In genomic region chr6:158481612-158482473, GRCh38 we compare ENCODE assay signal across 13 cellular contexts.
DNase-seq lines count a peak whose midpoint lies in the region; FAIRE-seq and TF ChIP-seq lines count a peak whose summit lies in the region.
"Had no signal": no experiment of that assay in that cellular context is flagged by ENCODE, and none has a peak within 500 bp of the region (broad histone marks: within the 10 kb centered on the region; RNA-seq: fewer than 3 reads in every experiment).

No MANE protein-coding gene starts in this region.

- POLR2A ChIA-PET in AG04450 (lab: Yijun Ruan, JAX), result no interaction called here

- H4K20me1 ChIP-seq in keratinocyte (ENCODE audit: control insufficient read depth, extremely low read depth, insufficient read depth, low read length), result no peaks in the 10 kb centered on the region

- DNase-seq in AG04450 (ENCODE audit: low read depth, low spot score) (no peak), HPDE6-E6E7 (ENCODE audit: extremely low spot score) (peak; percentile 73), astrocyte of the hippocampus (ENCODE audit: low read depth, low spot score) (peak; percentile 83), keratinocyte (ENCODE audit: low read depth, low spot score) (peak; percentile 30), mucosa of gallbladder (ENCODE audit: low spot score) (no peak), NCI-H774 (lab: John Stamatoyannopoulos, UW) (no peak), HuH-7.5 (ENCODE audit: low spot score) (no peak)
- no peak for DNase-seq in central memory CD4-positive, alpha-beta T cell
- DNase-seq: CD8-positive, alpha-beta T cell; NCI-H2107; ovary had no signal

- no peaks in the 10 kb centered on the region for H3K27me3 ChIP-seq in AG04450 (ENCODE audit: control insufficient read depth, insufficient read depth, low read length)
- no peaks in the 10 kb centered on the region for H3K27me3 ChIP-seq in keratinocyte (ENCODE audit: control insufficient read depth, extremely low read depth, insufficient read depth, low read length)
- H3K27me3 ChIP-seq: ovary had no signal

- FAIRE-seq in keratinocyte (lab: Jason Lieb, UNC), result peak; percentile 74
- FAIRE-seq: GM18507 had no signal

- peaks cover 12 to 22% of the 10 kb centered on the region in 2 experiments for H3K36me3 ChIP-seq in keratinocyte (ENCODE audit: control insufficient read depth in 2 of 2, extremely low read depth in 1 of 2, insufficient read depth in 2 of 2, low read length in 2 of 2)
- H3K36me3 ChIP-seq: ovary had no signal

- no peak overlapping the region for H2AFZ ChIP-seq in keratinocyte (ENCODE audit: control insufficient read depth, low read length)

- no peaks in the 10 kb centered on the region for H3K79me2 ChIP-seq in keratinocyte (ENCODE audit: control insufficient read depth, insufficient read depth, low read length)

- H3K9ac ChIP-seq in keratinocyte (ENCODE audit: control insufficient read depth, extremely low read depth, insufficient read depth, low read length), result peak overlapping the region; percentile 35

- peaks cover 2% of the 10 kb centered on the region for H3K9me1 ChIP-seq in keratinocyte (ENCODE audit: control insufficient read depth, extremely low read depth, insufficient read depth, low read length)

- CTCF ChIA-PET in AG04450 (lab: Charles Lee), result interaction anchor here (0.6 to 2.3 kb wide), 4 partner anchors 37 to 267 kb away, joined by 3 to 8 read pairs (median 5); no protein-coding TSS in a partner anchor

- dilution Hi-C loops in keratinocyte (cut with MboI; ENCODE audit: extremely low pct_ligation_motif_present, low sequenced_read_pairs), result no loop called here

- H3K9me3 ChIP-seq in AG04450 (ENCODE audit: control insufficient read depth, insufficient read depth, low read length), result no peaks in the 10 kb centered on the region; the same call in 1 of the 2 replicates
- no peaks in the 10 kb centered on the region for H3K9me3 ChIP-seq in keratinocyte (ENCODE audit: control insufficient read depth, low read depth, low read length)
- H3K9me3 ChIP-seq: ovary had no signal

- H3K27ac ChIP-seq in AG04450 (ENCODE audit: low read depth, low read length), result peak overlapping the region; percentile 69
- peak overlapping the region; percentile 54 for H3K27ac ChIP-seq in keratinocyte (ENCODE audit: control insufficient read depth, insufficient read depth, low read length)
- H3K27ac ChIP-seq: coronary artery, ovary had no signal

- peaks cover 17% of the 10 kb centered on the region for H3K4me1 ChIP-seq in keratinocyte (ENCODE audit: control insufficient read depth, extremely low read depth, insufficient read depth, low read length)

- TF ChIP-seq CTCF in AG04450 (IDR thresholded peaks at IDR 0.05; ENCODE audit: low read depth, low read length), result no peak
- no peak for TF ChIP-seq CTCF in keratinocyte (optimal IDR thresholded peaks at IDR 0.05 in 1 of 3, IDR thresholded peaks at IDR 0.05 in 1 of 3, conservative IDR thresholded peaks at IDR 0.05 in 1 of 3; ENCODE audit: extremely low read depth in 1 of 3, insufficient read depth in 2 of 3, low read length in 3 of 3)

- peak overlapping the region; percentile 37 for H3K4me2 ChIP-seq in keratinocyte (ENCODE audit: control insufficient read depth, extremely low read depth, insufficient read depth, low read depth, low read length)

- H3K4me3 ChIP-seq in AG04450 (ENCODE audit: low read depth, low read length), result 0 out of 2 replicates have a peak overlapping the region, but pooled peaks have one; percentile 10
- no peak overlapping the region for H3K4me3 ChIP-seq in keratinocyte (ENCODE audit: control insufficient read depth in 2 of 3, extremely low read depth in 1 of 3, insufficient read depth in 2 of 3, low read depth in 1 of 3, low read length in 3 of 3)
- H3K4me3 ChIP-seq: coronary artery, ovary had no signal

Comparison
In these comparisons a context has a peak if more than half of its experiments do, and no peak if none do; other contexts are left out.
1. DNase-seq: peak in HPDE6-E6E7 (single experiment), astrocyte of the hippocampus (single experiment) and keratinocyte (single experiment); none in AG04450 (single experiment), mucosa of gallbladder (single experiment), NCI-H774 (single experiment), HuH-7.5 (single experiment) and central memory CD4-positive, alpha-beta T cell (single experiment).